ENCODE assay signal across 1 cellular context in genomic region chr4:62301500-62301899, GRCh38.
TF ChIP-seq lines count a peak whose summit lies in the region.

No MANE protein-coding gene starts in this region.

TF ChIP-seq in GM23338, 12 proteins besides CTCF, POLR2A, EP300 and RAD21 (continued from another document):
- no peak for TF ChIP-seq REST (IDR thresholded peaks at IDR 0.05; ENCODE audit: unreplicated experiment)
- TF ChIP-seq ZNF331 (CRISPR knock-in tag; IDR thresholded peaks at IDR 0.05; ENCODE audit: low read depth), result no peak
- no peak for TF ChIP-seq NANOG (IDR thresholded peaks at IDR 0.05; ENCODE audit: borderline replicate concordance)
- no peak for TF ChIP-seq ZNF114 (CRISPR knock-in tag; IDR thresholded peaks at IDR 0.05)
- no peak for TF ChIP-seq JUNB (IDR thresholded peaks at IDR 0.05; ENCODE audit: unreplicated experiment)
- no peak for TF ChIP-seq ETS1 (IDR thresholded peaks at IDR 0.05)
- TF ChIP-seq CREB1 (CRISPR knock-in tag; IDR thresholded peaks at IDR 0.05; ENCODE audit: low read depth), result no peak
- TF ChIP-seq EZH2phosphoT487 (IDR thresholded peaks at IDR 0.05; ENCODE audit: unreplicated experiment), result no peak
- TF ChIP-seq STAT1 (IDR thresholded peaks at IDR 0.05; ENCODE audit: unreplicated experiment), result no peak
